In genomic region chr2:235433860-235434259, GRCh38 we compare ENCODE assay signal across 1 cellular context.
A peak's percentile ranks its signal among the peaks of the same experiment; 100 is the strongest.
TF ChIP-seq lines count a peak whose summit lies in the region.

No MANE protein-coding gene starts in this region.

TF ChIP-seq in K562, 482 proteins besides CTCF, POLR2A, EP300 and RAD21 (continued from another document and continues in another):
- TF ChIP-seq TSHZ1 (CRISPR knock-in tag; IDR thresholded peaks at IDR 0.05), result no peak
- TF ChIP-seq RBBP5 (IDR thresholded peaks at IDR 0.05; ENCODE audit: borderline replicate concordance, insufficient read depth, low read length, poor library complexity, severe bottlenecking), result no peak
- TF ChIP-seq XRCC5 (IDR thresholded peaks at IDR 0.05; ENCODE audit: low read depth, low read length), result no peak
- TF ChIP-seq KLF6 (CRISPR knock-in tag; IDR thresholded peaks at IDR 0.05; ENCODE audit: borderline replicate concordance), result no peak
- no peak for TF ChIP-seq ZFP36 (IDR thresholded peaks at IDR 0.05; ENCODE audit: low read depth, low read length, partially characterized antibody)
- no peak for TF ChIP-seq ZNF398 (CRISPR knock-in tag; IDR thresholded peaks at IDR 0.05)
- peak; percentile 42; the same call in 1 of the 2 replicates for TF ChIP-seq JUND (IDR thresholded peaks at IDR 0.05; ENCODE audit: borderline replicate concordance, low read depth, low read length)
- TF ChIP-seq JUND (tag; IDR thresholded peaks at IDR 0.05; ENCODE audit: borderline replicate concordance, low read depth, low read length), result peak; percentile 51; the same call in 1 of the 3 replicates
- no peak for TF ChIP-seq GATAD2A (IDR thresholded peaks at IDR 0.05)
- TF ChIP-seq HNRNPUL1 (IDR thresholded peaks at IDR 0.05; ENCODE audit: low read length), result no peak
- peak; percentile 92 for TF ChIP-seq MEIS2 (IDR thresholded peaks at IDR 0.05; ENCODE audit: partially characterized antibody)
- no peak for TF ChIP-seq ZNF175 (CRISPR knock-in tag; IDR thresholded peaks at IDR 0.05; ENCODE audit: low read depth)
- 0 out of 2 replicates have a peak, but pooled peaks have one; percentile 32 for TF ChIP-seq ZNF589 (CRISPR knock-in tag; IDR thresholded peaks at IDR 0.05; ENCODE audit: low read depth)
- no peak for TF ChIP-seq TRIM28 (IDR thresholded peaks at IDR 0.05)
- TF ChIP-seq ELK3 (CRISPR knock-in tag; IDR thresholded peaks at IDR 0.05), result no peak
- peak; percentile 54 for TF ChIP-seq HMBOX1 (IDR thresholded peaks at IDR 0.05)
- TF ChIP-seq ETV1 (tag; conservative IDR thresholded peaks at IDR 0.05; ENCODE audit: low read depth), result peak; percentile 69
- peak; percentile 56; the same call in 1 of the 2 replicates for TF ChIP-seq CTBP1 (IDR thresholded peaks at IDR 0.05; ENCODE audit: borderline replicate concordance)
- peak in 2 of 3 experiments; percentile 27 to 51 for TF ChIP-seq YY1 (IDR thresholded peaks at IDR 0.05; ENCODE audit: borderline replicate concordance in 1 of 3, control insufficient read depth in 1 of 3, extremely low read depth in 1 of 3, insufficient read depth in 3 of 3, insufficient read length in 1 of 3, insufficient replicate concordance in 2 of 3, low read depth in 1 of 3, low read length in 2 of 3)
- peak; percentile 49; the same call in 1 of the 2 replicates for TF ChIP-seq NFE2 (IDR thresholded peaks at IDR 0.05; ENCODE audit: low read depth)
- no peak for TF ChIP-seq HEY1 (CRISPR knock-in tag; IDR thresholded peaks at IDR 0.05; ENCODE audit: borderline replicate concordance)
- no peak for TF ChIP-seq ZNF311 (CRISPR knock-in tag; IDR thresholded peaks at IDR 0.05)
- 0 out of 4 replicates have a peak, but pooled peaks of 1 of the 2 experiments have one; percentile 21 for TF ChIP-seq FOXK2 (conservative IDR thresholded peaks at IDR 0.05 in 1 of 2, IDR thresholded peaks at IDR 0.05 in 1 of 2; ENCODE audit: low read depth in 2 of 2)
- no peak for TF ChIP-seq TRIM25 (IDR thresholded peaks at IDR 0.05; ENCODE audit: borderline replicate concordance)
- TF ChIP-seq ZNF444 (CRISPR knock-in tag; IDR thresholded peaks at IDR 0.05), result no peak
- TF ChIP-seq RB1 (IDR thresholded peaks at IDR 0.05; ENCODE audit: low read depth), result no peak
- TF ChIP-seq ATF7 (IDR thresholded peaks at IDR 0.05), result 0 out of 2 replicates have a peak, but pooled peaks have one; percentile 35
- TF ChIP-seq ZNF318 (IDR thresholded peaks at IDR 0.05; ENCODE audit: borderline replicate concordance in 1 of 2, low read depth in 1 of 2), result 0 out of 4 replicates have a peak, but pooled peaks of 1 of the 2 experiments have one; percentile 43
